1 cellular context compared by ENCODE assay signal in the genomic region with DNA sequence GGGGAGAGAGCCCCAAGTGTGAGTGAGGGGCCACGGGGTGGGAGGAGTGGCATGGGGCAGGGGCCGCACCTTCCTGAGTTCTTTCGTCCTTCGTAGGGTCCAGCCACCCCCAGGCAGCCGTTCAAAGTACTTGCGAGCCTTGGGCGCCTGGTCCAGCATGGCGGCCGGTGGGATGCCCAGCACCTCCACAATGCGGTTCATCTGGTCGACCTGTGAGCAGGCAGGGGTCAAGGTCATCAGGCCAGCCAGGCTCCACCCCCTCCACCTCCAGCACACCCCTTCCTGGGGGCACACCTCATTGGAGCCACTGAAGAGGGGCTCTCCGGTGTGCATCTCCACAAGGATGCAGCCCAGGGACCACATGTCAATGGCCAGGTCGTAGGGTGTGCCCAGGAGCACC.
TF ChIP-seq lines count a peak whose summit lies in the region.

No MANE protein-coding gene starts in this region.

TF ChIP-seq in IMR-90, 13 proteins besides CTCF, POLR2A, EP300 and RAD21 (continued from another document):
- no peak for TF ChIP-seq USF2 (IDR thresholded peaks at IDR 0.05; ENCODE audit: low read depth, low read length)
- no peak for TF ChIP-seq CEBPB (IDR thresholded peaks at IDR 0.05; ENCODE audit: low read depth, low read length)
- TF ChIP-seq BHLHE40 (IDR thresholded peaks at IDR 0.05; ENCODE audit: low read depth, low read length), result no peak
- TF ChIP-seq, protein P1, sequence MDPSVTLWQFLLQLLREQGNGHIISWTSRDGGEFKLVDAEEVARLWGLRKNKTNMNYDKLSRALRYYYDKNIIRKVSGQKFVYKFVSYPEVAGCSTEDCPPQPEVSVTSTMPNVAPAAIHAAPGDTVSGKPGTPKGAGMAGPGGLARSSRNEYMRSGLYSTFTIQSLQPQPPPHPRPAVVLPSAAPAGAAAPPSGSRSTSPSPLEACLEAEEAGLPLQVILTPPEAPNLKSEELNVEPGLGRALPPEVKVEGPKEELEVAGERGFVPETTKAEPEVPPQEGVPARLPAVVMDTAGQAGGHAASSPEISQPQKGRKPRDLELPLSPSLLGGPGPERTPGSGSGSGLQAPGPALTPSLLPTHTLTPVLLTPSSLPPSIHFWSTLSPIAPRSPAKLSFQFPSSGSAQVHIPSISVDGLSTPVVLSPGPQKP (IDR thresholded peaks at IDR 0.05; ENCODE audit: borderline replicate concordance, low read depth, low read length), result no peak
- TF ChIP-seq SMC3 (IDR thresholded peaks at IDR 0.05; ENCODE audit: low read depth, low read length), result no peak
- no peak for TF ChIP-seq MAFK (IDR thresholded peaks at IDR 0.05; ENCODE audit: low read depth, low read length)
- TF ChIP-seq RCOR1 (IDR thresholded peaks at IDR 0.05; ENCODE audit: insufficient replicate concordance, low read length), result no peak
